In genomic region chr5:174690256-174690655, GRCh38 we compare ENCODE assay signal across 18 cellular contexts. TPM values are rescaled to one million over a fixed set of nuclear protein-coding genes. Genes with fewer than 3 reads are reported as not detected.
A peak's percentile ranks its signal among the peaks of the same experiment; 100 is the strongest.
DNase-seq lines count a peak whose midpoint lies in the region; ATAC-seq and TF ChIP-seq lines count a peak whose summit lies in the region.
"Had no signal": no experiment of that assay in that cellular context is flagged by ENCODE, and none has a peak within 500 bp of the region (broad histone marks: within the 10 kb centered on the region; RNA-seq: fewer than 3 reads in every experiment).

No MANE protein-coding gene starts in this region.

- H3K79me2 ChIP-seq in osteoblast (ENCODE audit: insufficient read depth, low read length) = no peaks in the 10 kb centered on the region

- H3K4me1 ChIP-seq in cardiac muscle cell (ENCODE audit: low read depth) (peaks cover 33% of the 10 kb centered on the region), adrenal gland (replicated peaks in 1 of 2) (no peaks in the 10 kb centered on the region), osteoblast (ENCODE audit: insufficient read depth, low read length) (no peaks in the 10 kb centered on the region)
- H3K4me1 ChIP-seq: pancreas had no signal

- TF ChIP-seq CTCF in cardiac muscle cell (IDR thresholded peaks at IDR 0.05; ENCODE audit: low read depth, low read length) (no peak), adrenal gland (IDR thresholded peaks at IDR 0.05) (no peak), osteoblast (IDR thresholded peaks at IDR 0.05; ENCODE audit: extremely low read depth, low read depth, low read length) (no peak)

- H2AFZ ChIP-seq in osteoblast (ENCODE audit: low read length) = no peak overlapping the region

- H3K4me2 ChIP-seq in osteoblast (ENCODE audit: insufficient read depth, low read length) = no peak overlapping the region

- TF ChIP-seq POLR2A in adrenal gland (IDR thresholded peaks at IDR 0.05) = no peak

- H3K27ac ChIP-seq in cardiac muscle cell = no peak overlapping the region
- H3K27ac ChIP-seq in adrenal gland = no peak overlapping the region
- H3K27ac ChIP-seq in osteoblast (ENCODE audit: low read depth, low read length) = no peak overlapping the region
- H3K27ac ChIP-seq: heart right ventricle, HL-60, pancreas, tibial nerve had no signal

- H3K27me3 ChIP-seq in cardiac muscle cell = peaks cover 25% of the 10 kb centered on the region
- peaks cover 37% of the 10 kb centered on the region for H3K27me3 ChIP-seq in adrenal gland
- H3K27me3 ChIP-seq in osteoblast (ENCODE audit: insufficient read depth, low read length) = peaks cover 14% of the 10 kb centered on the region

- intact Hi-C loops in Right ventricle myocardium inferior (cut with DNase I) (no loop called here), adrenal gland (cut with DNase I) (no loop called here)

- ATAC-seq in Right ventricle myocardium inferior (no peak), GM19395 (IDR thresholded peaks at IDR 0.05; ENCODE audit: unreplicated experiment) (no peak)
- ATAC-seq: esophagus mucosa, heart right ventricle, pancreas had no signal

- H3K9me3 ChIP-seq in cardiac muscle cell (ENCODE audit: low read depth) = no peaks in the 10 kb centered on the region
- no peaks in the 10 kb centered on the region for H3K9me3 ChIP-seq in adrenal gland (replicated peaks in 1 of 3)
- no peaks in the 10 kb centered on the region for H3K9me3 ChIP-seq in osteoblast (ENCODE audit: low read depth, low read length)
- H3K9me3 ChIP-seq: heart right ventricle, pancreas, tibial nerve had no signal

- no peak overlapping the region for H3K4me3 ChIP-seq in cardiac muscle cell
- H3K4me3 ChIP-seq in adrenal gland = no peak overlapping the region
- no peak overlapping the region for H3K4me3 ChIP-seq in osteoblast (ENCODE audit: insufficient read depth, low read length)
- H3K4me3 ChIP-seq: heart right ventricle, pancreas, tibial nerve had no signal

- no peaks in the 10 kb centered on the region for H4K20me1 ChIP-seq in osteoblast (ENCODE audit: insufficient read depth, low read length)

- DNase-seq in cardiac muscle cell (ENCODE audit: low read depth in 1 of 2, low spot score in 1 of 2) (peak; percentile 3 to 6), Right ventricle myocardium inferior (ENCODE audit: missing footprints) (no peak), adrenal gland (peak; percentile 13 to 57 (median 48)), iPS-NIHi7 (ENCODE audit: extremely low spot score) (peak; percentile 54), osteoblast (ENCODE audit: insufficient read length, low spot score, missing footprints) (no peak), NCI-H2107 (lab: John Stamatoyannopoulos, UW) (no peak), COLO668 (lab: John Stamatoyannopoulos, UW; ENCODE audit: unreplicated experiment) (no peak)
- DNase-seq: amniotic stem cell; CD4-positive, alpha-beta T cell; heart right ventricle; NCI-H510A treated with DMSO at 0.1 percent for 48 hours; OCI-M1; pancreas; small intestine had no signal

- H3K36me3 ChIP-seq in cardiac muscle cell = no peaks in the 10 kb centered on the region
- H3K36me3 ChIP-seq in adrenal gland (replicated peaks in 1 of 2) = no peaks in the 10 kb centered on the region
- no peaks in the 10 kb centered on the region for H3K36me3 ChIP-seq in osteoblast (ENCODE audit: insufficient read depth, low read length)
- H3K36me3 ChIP-seq: heart right ventricle, pancreas, tibial nerve had no signal

- 23 to 30% (median 27%) methylated on average over 10 of the region's 10 CpGs for WGBS in adrenal gland, 4 donors

RNA-seq across cellular contexts. Expression of gene MSX2, which starts 34.1 kb away (rescaled TPM):
- total RNA-seq in cardiac muscle cell (104 and 125 TPM in 2 replicates), Right ventricle myocardium inferior (1.4 TPM), adrenal gland (1 to 10 TPM in 2 of 8 donors, under 1 TPM in 5, not detected in 1; 0.39 to 1.3 (median 0.60) TPM), osteoblast (1.5 and 2.2 TPM in 2 replicates)
- polyA plus RNA-seq in cardiac muscle cell (91.8 and 123 TPM in 2 replicates), adrenal gland (under 1 TPM; 0.24 to 0.34 (median 0.32) TPM)

Comparison
In these comparisons a context has a peak if more than half of its experiments do, and no peak if none do; other contexts are left out.
1. DNase-seq: peak in cardiac muscle cell (2 of 2), adrenal gland (7 of 7) and iPS-NIHi7 (single experiment); none in Right ventricle myocardium inferior (single experiment), osteoblast (single experiment), NCI-H2107 (single experiment) and COLO668 (single experiment).
2. RNA of gene MSX2, which starts 34.1 kb away (total RNA-seq): 104 to 125 TPM in cardiac muscle cell; 1.5 to 2.2 TPM in osteoblast, 1.4 TPM in Right ventricle myocardium inferior (single experiment) and 0.39 to 1.3 TPM in adrenal gland; every median in the first group is over 10 times any median in the second.